ENCODE assay signal across 8 cellular contexts in genomic region chr2:157784169-157784822, GRCh38.
DNase-seq lines count a peak whose midpoint lies in the region; ATAC-seq and TF ChIP-seq lines count a peak whose summit lies in the region.

No MANE protein-coding gene starts in this region.

- no peaks in the 10 kb centered on the region for H3K36me3 ChIP-seq in rectal smooth muscle tissue (ENCODE audit: control insufficient read depth, insufficient read depth, low read length)

- H3K4me3 Mint-ChIP-seq in progenitor cell of endocrine pancreas (ENCODE audit: low read depth): no peak overlapping the region

- ATAC-seq in SK-N-SH treated with all-trans-retinoic acid at 6 μM for 48 hours: peak; percentile 44; the same call in 2 of the 3 replicates
- no peak for ATAC-seq in HG03342 (IDR thresholded peaks at IDR 0.05; ENCODE audit: unreplicated experiment)

- no peaks in the 10 kb centered on the region for H3K27me3 Mint-ChIP-seq in progenitor cell of endocrine pancreas

- H3K36me3 Mint-ChIP-seq in progenitor cell of endocrine pancreas (ENCODE audit: insufficient read depth): peaks cover 5% of the 10 kb centered on the region

- peak overlapping the region; percentile 38 for H3K27ac ChIP-seq in rectal smooth muscle tissue (ENCODE audit: low read depth, low read length)

- no peaks in the 10 kb centered on the region for H3K27me3 ChIP-seq in rectal smooth muscle tissue (ENCODE audit: control insufficient read depth, insufficient read depth, low read length)

- DNase-seq in H4 (ENCODE audit: low spot score): peak; percentile 89
- peak; percentile 39 for DNase-seq in fibroblast of pulmonary artery (ENCODE audit: low read depth)
- DNase-seq in SK-N-DZ (ENCODE audit: low spot score): no peak
- DNase-seq in activated CD8-positive, alpha-beta memory T cell treated with anti-CD3 and anti-CD28 coated beads, Interleukin-2, amount 50 U/mL, for 48 hours: no peak
- DNase-seq in progenitor cell of endocrine pancreas (ENCODE audit: low spot score, unreplicated experiment): no peak

- H3K4me3 ChIP-seq in fibroblast of pulmonary artery (replicated peaks; ENCODE audit: low read depth, low read length) (no peak overlapping the region), rectal smooth muscle tissue (ENCODE audit: low read length) (no peak overlapping the region)

- H3K27ac Mint-ChIP-seq in progenitor cell of endocrine pancreas: no peak overlapping the region

- H3K4me1 ChIP-seq in rectal smooth muscle tissue (ENCODE audit: control insufficient read depth, insufficient read depth, low read length): peaks cover 22% of the 10 kb centered on the region

- peaks cover 41% of the 10 kb centered on the region for H3K4me1 Mint-ChIP-seq in progenitor cell of endocrine pancreas (ENCODE audit: low read depth)

- TF ChIP-seq CTCF in fibroblast of pulmonary artery (IDR thresholded peaks at IDR 0.05; ENCODE audit: low read length, missing control alignments): no peak
- TF ChIP-seq CTCF in progenitor cell of endocrine pancreas (IDR thresholded peaks at IDR 0.05; ENCODE audit: unreplicated experiment): no peak

- no peak overlapping the region for H3K9ac ChIP-seq in rectal smooth muscle tissue (ENCODE audit: low read length)

- no peaks in the 10 kb centered on the region for H3K9me3 Mint-ChIP-seq in progenitor cell of endocrine pancreas (ENCODE audit: low read depth)

TF ChIP-seq in SK-N-SH treated with all-trans-retinoic acid at 6 μM for 48 hours, 23 proteins besides CTCF, POLR2A, EP300 and RAD21:
- no peak; the same call in 1 of the 2 replicates for TF ChIP-seq ISL1 (CRISPR knock-in tag; IDR thresholded peaks at IDR 0.05)
- no peak for TF ChIP-seq ZFP3 (CRISPR knock-in tag; IDR thresholded peaks at IDR 0.05)
- TF ChIP-seq PPARA (CRISPR knock-in tag; IDR thresholded peaks at IDR 0.05; ENCODE audit: borderline replicate concordance): no peak
- no peak for TF ChIP-seq ZC3H10 (CRISPR knock-in tag; IDR thresholded peaks at IDR 0.05)
- TF ChIP-seq CSDC2 (CRISPR knock-in tag; IDR thresholded peaks at IDR 0.05): no peak
- no peak for TF ChIP-seq ZNF70 (CRISPR knock-in tag; IDR thresholded peaks at IDR 0.05)
- TF ChIP-seq TSHZ2 (CRISPR knock-in tag; IDR thresholded peaks at IDR 0.05): no peak
- TF ChIP-seq ESRRG (CRISPR knock-in tag; IDR thresholded peaks at IDR 0.05): no peak
- TF ChIP-seq RARB (CRISPR knock-in tag; IDR thresholded peaks at IDR 0.05): no peak
- TF ChIP-seq ZNF8 (CRISPR knock-in tag; IDR thresholded peaks at IDR 0.05): no peak
- TF ChIP-seq CREB5 (CRISPR knock-in tag; IDR thresholded peaks at IDR 0.05; ENCODE audit: low read depth): no peak
- TF ChIP-seq CSRNP3 (CRISPR knock-in tag; IDR thresholded peaks at IDR 0.05): no peak
- no peak for TF ChIP-seq ZNF565 (CRISPR knock-in tag; conservative IDR thresholded peaks at IDR 0.05; ENCODE audit: low read depth)
- no peak for TF ChIP-seq POU6F1 (CRISPR knock-in tag; IDR thresholded peaks at IDR 0.05; ENCODE audit: borderline replicate concordance, low read depth)
- no peak for TF ChIP-seq ARNTL (CRISPR knock-in tag; IDR thresholded peaks at IDR 0.05; ENCODE audit: borderline replicate concordance, low read depth)
- TF ChIP-seq GLIS3 (CRISPR knock-in tag; IDR thresholded peaks at IDR 0.05): no peak
- no peak for TF ChIP-seq PATZ1 (CRISPR knock-in tag; IDR thresholded peaks at IDR 0.05; ENCODE audit: borderline replicate concordance)
- TF ChIP-seq TOX (CRISPR knock-in tag; IDR thresholded peaks at IDR 0.05; ENCODE audit: borderline replicate concordance): no peak

Comparison
In these comparisons a context has a peak if more than half of its experiments do, and no peak if none do; other contexts are left out.
1. DNase-seq: peak in H4 (single experiment) and fibroblast of pulmonary artery (single experiment); none in SK-N-DZ (single experiment), activated CD8-positive, alpha-beta memory T cell treated with anti-CD3 and anti-CD28 coated beads, Interleukin-2, amount 50 U/mL, for 48 hours (single experiment) and progenitor cell of endocrine pancreas (single experiment).